Comparison of ENCODE assay signal across 8 cellular contexts in the genomic region with DNA sequence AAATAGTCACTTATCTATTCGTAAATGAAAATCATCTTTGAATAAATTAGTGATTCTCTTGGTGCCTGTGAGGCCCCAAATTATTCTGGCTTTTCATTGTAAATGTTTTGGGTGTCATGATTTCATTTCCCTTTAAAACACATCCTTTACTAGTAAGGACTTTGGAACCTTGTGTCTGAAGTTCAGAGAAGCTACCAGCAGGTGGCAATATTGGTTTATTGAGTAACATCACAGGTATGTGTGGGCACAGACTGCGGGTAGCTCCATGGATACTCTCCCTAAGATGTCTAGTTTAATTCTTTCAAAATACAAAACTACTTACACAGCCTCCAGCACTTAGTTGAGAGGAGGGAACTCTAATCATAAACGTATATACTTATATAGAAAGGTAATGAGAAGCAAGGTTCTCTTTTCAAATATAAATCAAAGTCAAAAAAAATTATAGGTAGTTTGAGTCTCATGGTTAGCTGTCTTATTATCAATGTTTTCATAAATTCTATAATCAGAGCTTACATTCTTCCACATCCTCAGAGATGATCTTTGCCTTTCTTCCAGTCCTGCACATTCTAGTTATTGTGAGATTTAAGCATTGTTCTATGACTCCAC.
DNase-seq lines count a peak whose midpoint lies in the region; ATAC-seq and TF ChIP-seq lines count a peak whose summit lies in the region.

No MANE protein-coding gene starts in this region.

- no peaks in the 10 kb centered on the region for H3K9me3 ChIP-seq in CD4-positive, alpha-beta T cell (ENCODE audit: control insufficient read depth, low read length)

- H3K27ac Mint-ChIP-seq in CD4-positive, alpha-beta T cell, result no peak overlapping the region
- no peak overlapping the region for H3K27ac Mint-ChIP-seq in endothelial cell (ENCODE audit: unreplicated experiment)

- peak; percentile 29 for ATAC-seq in CD4-positive, alpha-beta T cell (ENCODE audit: poor library complexity)
- ATAC-seq in GM18517 (IDR thresholded peaks at IDR 0.05; ENCODE audit: unreplicated experiment) (peak; percentile 95), HG02870 (IDR thresholded peaks at IDR 0.05; ENCODE audit: unreplicated experiment) (peak; percentile 94)

- no peaks in the 10 kb centered on the region for H3K36me3 Mint-ChIP-seq in CD4-positive, alpha-beta T cell (ENCODE audit: low read depth)
- no peaks in the 10 kb centered on the region for H3K36me3 Mint-ChIP-seq in endothelial cell (ENCODE audit: low read depth, unreplicated experiment)

- no peaks in the 10 kb centered on the region for H3K4me1 Mint-ChIP-seq in CD4-positive, alpha-beta T cell (ENCODE audit: low read depth)
- H3K4me1 Mint-ChIP-seq in endothelial cell (ENCODE audit: unreplicated experiment), result no peaks in the 10 kb centered on the region

- intact Hi-C loops in CD4-positive, alpha-beta T cell (cut with DNase I, micrococcal nuclease), result loop anchor here in 1 of 2 experiments (2.0 to 5.0 kb wide), 2 partner anchors 712 to 1404 kb away; no protein-coding TSS in a partner anchor

- POLR2A ChIA-PET in CD4-positive, alpha-beta T cell (lab: Charles Lee), result no interaction called here

- H3K9me3 Mint-ChIP-seq in CD4-positive, alpha-beta T cell, result no peaks in the 10 kb centered on the region
- no peaks in the 10 kb centered on the region for H3K9me3 Mint-ChIP-seq in endothelial cell (ENCODE audit: unreplicated experiment)

- no peak overlapping the region for H3K4me3 Mint-ChIP-seq in CD4-positive, alpha-beta T cell
- no peak overlapping the region for H3K4me3 Mint-ChIP-seq in endothelial cell (ENCODE audit: unreplicated experiment)

- peak in 3 of 10 experiments; percentile 0 to 6 (median 1) for DNase-seq in CD4-positive, alpha-beta T cell
- DNase-seq in NCI-H1092 treated with DMSO at 0.1 percent for 48 hours (lab: John Stamatoyannopoulos, UW) (peak; percentile 72), SKM-1 (lab: John Stamatoyannopoulos, UW; ENCODE audit: unreplicated experiment) (peak; percentile 70), endothelial cell (ENCODE audit: low spot score) (peak; percentile 69), myocyte (ENCODE audit: low read depth) (peak; percentile 82)
- DNase-seq in stimulated activated naive CD4-positive, alpha-beta T cell treated with Interleukin-2 at 50 U/mL for 16 hours (lab: John Stamatoyannopoulos, UW), result no peak

- CTCF ChIA-PET in CD4-positive, alpha-beta T cell (lab: Charles Lee), result interaction anchor here (0.6 to 1.2 kb wide), 4 partner anchors 10 to 1407 kb away, joined by 3 read pairs; no protein-coding TSS in a partner anchor

- H3K27me3 Mint-ChIP-seq in CD4-positive, alpha-beta T cell, result peaks cover 26% of the 10 kb centered on the region
- H3K27me3 Mint-ChIP-seq in endothelial cell (ENCODE audit: unreplicated experiment), result no peaks in the 10 kb centered on the region

- H3K27ac ChIP-seq in CD4-positive, alpha-beta T cell (ENCODE audit: low read depth, low read length), result no peak overlapping the region

- TF ChIP-seq CTCF in CD4-positive, alpha-beta T cell (IDR thresholded peaks at IDR 0.05), result peak; percentile 57
- TF ChIP-seq CTCF in endothelial cell (IDR thresholded peaks at IDR 0.05; ENCODE audit: unreplicated experiment), result peak; percentile 86

- H3K27me3 ChIP-seq in CD4-positive, alpha-beta T cell (ENCODE audit: control insufficient read depth, insufficient read depth, low read length), result peaks cover 6% of the 10 kb centered on the region

Comparison
In these comparisons a context has a peak if more than half of its experiments do, and no peak if none do; other contexts are left out.
1. ATAC-seq: peak in every context shown above with its lines; median percentile 95 in GM18517; 94 in HG02870; 29 in CD4-positive, alpha-beta T cell.